In the genomic region with DNA sequence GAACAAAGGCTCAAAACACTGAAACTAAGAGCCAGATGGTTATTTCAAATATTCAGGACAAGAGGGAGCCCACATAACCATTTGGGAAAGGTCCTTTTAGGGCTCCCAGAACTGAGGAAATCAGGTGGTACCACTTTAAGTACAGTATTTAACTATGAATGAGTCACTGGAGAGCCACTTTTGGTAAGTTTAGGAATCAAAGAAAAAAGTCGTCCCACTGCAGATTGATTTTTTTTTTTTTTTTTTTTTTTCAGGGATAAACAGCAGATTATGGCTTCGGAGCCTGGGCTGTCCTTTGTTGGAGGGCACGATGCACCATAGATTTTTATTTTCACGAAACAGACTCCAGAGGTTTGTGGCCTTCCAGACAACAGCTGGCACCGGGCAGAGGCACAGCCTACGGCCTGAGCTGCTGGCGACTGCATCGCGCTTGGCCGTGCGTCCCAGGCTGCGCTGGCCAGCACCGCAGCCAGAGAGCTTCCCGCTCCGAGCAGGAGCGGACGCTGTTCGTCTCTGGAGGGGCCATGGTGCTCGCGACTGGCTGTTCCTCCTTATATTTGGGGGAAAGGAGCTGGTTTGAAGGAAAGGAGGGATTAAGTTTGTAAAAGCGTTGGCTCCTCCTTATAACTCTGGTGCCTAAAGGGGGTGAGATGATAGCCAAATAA, we compare ENCODE assay signal across 7 cellular contexts.
DNase-seq lines count a peak whose midpoint lies in the region; ATAC-seq lines count a peak whose summit lies in the region.

No MANE protein-coding gene starts in this region.

- H3K4me2 ChIP-seq in mesendoderm (ENCODE audit: low read length): peak overlapping the region; percentile 99

- peak overlapping the region; percentile 96 for H3K56ac ChIP-seq in mesendoderm (ENCODE audit: low read length)

- H2BK120ac ChIP-seq in mesendoderm (ENCODE audit: low read depth, low read length): no peak overlapping the region

- H2BK5ac ChIP-seq in mesendoderm (ENCODE audit: low read length): peak overlapping the region; percentile 81

- H4K8ac ChIP-seq in mesendoderm (ENCODE audit: low read depth, low read length): no peak overlapping the region

- H3K9ac ChIP-seq in duodenal mucosa (ENCODE audit: low read depth in 1 of 2, low read length in 2 of 2) (no peak overlapping the region), mesendoderm (ENCODE audit: low read length) (peak overlapping the region; percentile 87)

- no peak overlapping the region for H3K4ac ChIP-seq in mesendoderm (ENCODE audit: low read depth, low read length)

- no CpG with 5 or more reads among the region's 21 CpGs for WGBS in mesendoderm (ENCODE audit: extremely low coverage, insufficient coverage, low lambda C conversion rate)

- H2AK5ac ChIP-seq in mesendoderm (ENCODE audit: low read length): no peak overlapping the region

- H3K79me2 ChIP-seq in mesendoderm (ENCODE audit: control insufficient read depth, insufficient read depth, low read length): no peaks in the 10 kb centered on the region

- H3K4me1 ChIP-seq in duodenal mucosa (ENCODE audit: control insufficient read depth in 1 of 2, insufficient read depth in 2 of 2, low read length in 2 of 2) (peaks cover 9 to 17% of the 10 kb centered on the region in 2 donors), mesendoderm (ENCODE audit: control insufficient read depth, low read depth, low read length) (peaks cover 5% of the 10 kb centered on the region)

- H3K79me1 ChIP-seq in mesendoderm (ENCODE audit: low read length): peaks cover 2% of the 10 kb centered on the region

- peak overlapping the region; percentile 45 for H3K23ac ChIP-seq in mesendoderm (ENCODE audit: low read length)

- no peak overlapping the region for H4K5ac ChIP-seq in mesendoderm (ENCODE audit: low read length)

- H3K4me3 ChIP-seq in duodenal mucosa (ENCODE audit: low read depth in 1 of 2, low read length in 2 of 2) (peak overlapping the region; percentile 65 to 68), mesendoderm (ENCODE audit: low read length) (peak overlapping the region; percentile 56)

- no peaks in the 10 kb centered on the region for H3K9me3 ChIP-seq in duodenal mucosa (ENCODE audit: control insufficient read depth in 1 of 2, low read length in 2 of 2)

- H2BK15ac ChIP-seq in mesendoderm (replicated peaks; ENCODE audit: low read depth): no peak overlapping the region

- H3K18ac ChIP-seq in mesendoderm (ENCODE audit: low read length): peak overlapping the region; percentile 51

- no peak overlapping the region for H3K27ac ChIP-seq in duodenal mucosa (ENCODE audit: low read depth, low read length)
- H3K27ac ChIP-seq in mesendoderm (ENCODE audit: low read depth, low read length): peak overlapping the region; percentile 82

- H3K36me3 ChIP-seq in duodenal mucosa (ENCODE audit: control insufficient read depth in 1 of 2, insufficient read depth in 2 of 2, low read length in 2 of 2) (no peaks in the 10 kb centered on the region), mesendoderm (ENCODE audit: control insufficient read depth, insufficient read depth, low read length) (no peaks in the 10 kb centered on the region)

- H3K27me3 ChIP-seq in duodenal mucosa (ENCODE audit: control insufficient read depth in 1 of 2, insufficient read depth in 2 of 2, low read length in 2 of 2) (peaks cover 21 to 50% of the 10 kb centered on the region in 2 donors), mesendoderm (ENCODE audit: insufficient read depth, low read length, poor library complexity) (no peaks in the 10 kb centered on the region)

- peak; percentile 70 for DNase-seq in NCI-H774 (lab: John Stamatoyannopoulos, UW)
- DNase-seq in mesendoderm: peak; percentile 77
- DNase-seq in kidney glomerular epithelial cell (lab: John Stamatoyannopoulos, UW): no peak

- ATAC-seq in GM19438 (IDR thresholded peaks at IDR 0.05; ENCODE audit: low read depth, unreplicated experiment) (peak; percentile 12), HG03097 (IDR thresholded peaks at IDR 0.05; ENCODE audit: low FRiP score, unreplicated experiment) (no peak), GM18909 (IDR thresholded peaks at IDR 0.05; ENCODE audit: poor library complexity, unreplicated experiment) (no peak)
